ENCODE assay signal across 9 cellular contexts in the genomic region with DNA sequence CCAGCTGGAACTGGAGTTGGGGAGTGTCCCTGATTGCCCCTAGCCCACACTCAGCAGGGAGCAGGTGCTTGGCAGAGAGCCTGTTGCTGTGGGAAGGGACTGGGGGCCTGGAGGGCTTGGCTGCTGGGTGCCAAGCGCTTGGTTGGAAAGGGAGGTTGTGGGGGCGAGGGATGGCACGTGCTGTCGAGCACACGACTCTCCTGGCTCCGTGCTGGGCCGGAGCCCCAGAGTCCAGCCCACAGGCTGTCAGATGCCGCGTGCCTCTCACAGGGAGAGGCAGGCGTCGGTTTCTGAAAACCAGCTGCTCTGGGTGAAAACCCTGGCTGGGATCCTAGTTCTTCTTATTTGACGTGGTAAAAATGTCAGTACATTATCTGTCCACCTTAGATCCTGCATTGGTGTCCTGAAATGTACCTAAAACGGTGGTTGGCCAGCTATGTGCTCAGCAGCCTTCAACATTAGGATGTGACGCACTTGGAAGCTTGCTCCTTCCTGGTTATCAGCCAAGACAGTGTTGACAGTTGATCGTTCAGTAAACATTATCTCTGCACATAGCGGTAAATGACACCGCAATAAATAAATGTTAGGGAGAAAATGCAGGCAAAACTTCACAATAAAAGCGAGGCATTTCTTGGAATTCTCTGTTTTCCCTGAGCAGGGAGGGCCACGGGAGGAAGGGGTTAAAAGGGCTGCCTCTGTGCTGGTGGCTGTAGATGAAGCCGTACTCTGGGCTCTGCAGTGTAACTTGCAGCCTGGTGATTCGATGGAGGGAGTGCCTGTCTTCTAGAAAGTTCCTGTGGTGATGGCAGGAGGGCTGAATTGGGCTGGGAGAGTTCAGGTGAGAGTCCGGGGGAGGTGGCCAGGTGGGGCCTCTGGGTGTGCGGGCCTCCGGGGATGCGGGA. TPM values are rescaled to one million over a fixed set of nuclear protein-coding genes. Genes with fewer than 3 reads are reported as not detected.
DNase-seq lines count a peak whose midpoint lies in the region; ATAC-seq and TF ChIP-seq lines count a peak whose summit lies in the region.
"Had no signal": no experiment of that assay in that cellular context is flagged by ENCODE, and none has a peak within 500 bp of the region (broad histone marks: within the 10 kb centered on the region; RNA-seq: fewer than 3 reads in every experiment).

No MANE protein-coding gene starts in this region.

- H2AFZ ChIP-seq in GM23338 = no peak overlapping the region

- no peaks in the 10 kb centered on the region for H3K4me1 ChIP-seq in GM23338 (ENCODE audit: insufficient read depth)
- peaks cover 24 to 92% (median 72%) of the 10 kb centered on the region in 12 donors for H3K4me1 ChIP-seq in heart left ventricle

- H3K27me3 ChIP-seq in GM23338 (ENCODE audit: insufficient read depth) (no peaks in the 10 kb centered on the region), heart left ventricle (no peaks in the 10 kb centered on the region)

- DNase-seq in GM23338 (ENCODE audit: low spot score) (no peak), SHP77 treated with DMSO at 0.1 percent for 48 hours (lab: John Stamatoyannopoulos, UW) (peak; percentile 95), heart left ventricle (peak in 4 of 5 donors; percentile 66 to 88 (median 74)), SKM-1 treated with dmso at 0.1 percent for 144 hours (lab: John Stamatoyannopoulos, UW; ENCODE audit: unreplicated experiment) (no peak), posterior vena cava (ENCODE audit: low spot score) (no peak), AML-193 (lab: John Stamatoyannopoulos, UW) (no peak)

- WGBS in heart left ventricle, 4 donors = 6 to 13% (median 12%) methylated on average over 22 to 25 of the region's 25 CpGs

- H3K79me2 ChIP-seq in GM23338 (replicated peaks; ENCODE audit: insufficient read depth) = no peaks in the 10 kb centered on the region

- no peaks in the 10 kb centered on the region for H3K9me3 ChIP-seq in heart left ventricle

- H3K9me3 Mint-ChIP-seq in GM23338 = no peaks in the 10 kb centered on the region
- H3K9me3 Mint-ChIP-seq in stimulated activated memory B cell treated with anti-CD40 and anti-IgM and Interleukin-4, amounts not matched to agents 10 μg/mL and 1 μg/mL and 100 μg/mL, for 72 hours = peaks cover 8% of the 10 kb centered on the region

- H3K36me3 Mint-ChIP-seq in GM23338 (ENCODE audit: low read depth) = no peaks in the 10 kb centered on the region; the same call in 2 of the 3 replicates
- H3K36me3 Mint-ChIP-seq in stimulated activated memory B cell treated with anti-CD40 and anti-IgM and Interleukin-4, amounts not matched to agents 10 μg/mL and 1 μg/mL and 100 μg/mL, for 72 hours = peaks cover 36% of the 10 kb centered on the region

- H3K27me3 Mint-ChIP-seq in GM23338 (ENCODE audit: insufficient read depth, low read depth, poor library complexity) = peaks cover 11% of the 10 kb centered on the region
- no peaks in the 10 kb centered on the region for H3K27me3 Mint-ChIP-seq in stimulated activated memory B cell treated with anti-CD40 and anti-IgM and Interleukin-4, amounts not matched to agents 10 μg/mL and 1 μg/mL and 100 μg/mL, for 72 hours
- H3K27me3 Mint-ChIP-seq: stimulated activated naive CD8-positive, alpha-beta T cell treated with anti-CD3 and anti-CD28 coated beads, Interleukin-15, Interleukin-2, amounts not matched to agents 100 ng/mL and 50 ng/mL, for 24 hours had no signal

- no peaks in the 10 kb centered on the region for H3F3A ChIP-seq in GM23338 (replicated peaks; ENCODE audit: low read depth)

- H3K27ac ChIP-seq in GM23338 (ENCODE audit: low read depth) (no peak overlapping the region), heart left ventricle (peak overlapping the region; percentile 75 to 98 (median 90))

- H3K27ac Mint-ChIP-seq in GM23338 = peak overlapping the region; percentile 51
- peak overlapping the region; percentile 58 for H3K27ac Mint-ChIP-seq in stimulated activated memory B cell treated with anti-CD40 and anti-IgM and Interleukin-4, amounts not matched to agents 10 μg/mL and 1 μg/mL and 100 μg/mL, for 72 hours

- TF ChIP-seq CTCF in GM23338 (conservative IDR thresholded peaks at IDR 0.05; ENCODE audit: low read depth in 2 of 2) = no peak
- TF ChIP-seq CTCF in heart left ventricle (IDR thresholded peaks at IDR 0.05) = no peak

- peaks cover 13% of the 10 kb centered on the region for H3K4me1 Mint-ChIP-seq in GM23338
- H3K4me1 Mint-ChIP-seq in stimulated activated memory B cell treated with anti-CD40 and anti-IgM and Interleukin-4, amounts not matched to agents 10 μg/mL and 1 μg/mL and 100 μg/mL, for 72 hours = peaks cover 58% of the 10 kb centered on the region

- H3K36me3 ChIP-seq in GM23338 (ENCODE audit: insufficient read depth) = no peaks in the 10 kb centered on the region
- no peaks in the 10 kb centered on the region for H3K36me3 ChIP-seq in heart left ventricle

- H3K9me2 ChIP-seq in GM23338 (ENCODE audit: insufficient read depth) = 0 out of 2 replicates have a peak, but pooled peaks cover 8% of the 10 kb centered on the region

- TF ChIP-seq POLR2A in heart left ventricle (IDR thresholded peaks at IDR 0.05) = no peak

- H3K4me3 ChIP-seq in GM23338 (no peak overlapping the region), heart left ventricle (no peak overlapping the region)

- H3K4me3 Mint-ChIP-seq in GM23338 = no peak overlapping the region
- no peak overlapping the region for H3K4me3 Mint-ChIP-seq in stimulated activated memory B cell treated with anti-CD40 and anti-IgM and Interleukin-4, amounts not matched to agents 10 μg/mL and 1 μg/mL and 100 μg/mL, for 72 hours
- H3K4me3 Mint-ChIP-seq: stimulated activated naive CD8-positive, alpha-beta T cell treated with anti-CD3 and anti-CD28 coated beads, Interleukin-15, Interleukin-2, amounts not matched to agents 100 ng/mL and 50 ng/mL, for 24 hours had no signal

- no peak overlapping the region for H3K4me2 ChIP-seq in GM23338

- no peaks in the 10 kb centered on the region for H4K20me1 ChIP-seq in GM23338 (replicated peaks; ENCODE audit: insufficient read depth)

- intact Hi-C loops in heart left ventricle (cut with DNase I) = loop anchor here in 5 of 10 donors (2.0 to 5.0 kb wide), 4 partner anchors 32 to 72 kb away; no protein-coding TSS in a partner anchor
- intact Hi-C loops in posterior vena cava (cut with DNase I) = loop anchor here in 1 of 2 donors (10.0 kb wide), 1 partner anchor 85 kb away; no protein-coding TSS in a partner anchor

- no peak for ATAC-seq in GM23338
- peak; percentile 69 to 79 (median 76) for ATAC-seq in heart left ventricle
- ATAC-seq in stimulated activated memory B cell treated with anti-CD40 and anti-IgM and Interleukin-4, amounts not matched to agents 10 μg/mL and 1 μg/mL and 100 μg/mL, for 72 hours = no peak
- no peak for ATAC-seq in GM21526 (IDR thresholded peaks at IDR 0.05; ENCODE audit: low FRiP score, unreplicated experiment)

TF ChIP-seq in GM23338, 12 proteins besides CTCF, POLR2A, EP300 and RAD21 (continues in another document):
- TF ChIP-seq POLR2AphosphoS5 (IDR thresholded peaks at IDR 0.05; ENCODE audit: low read depth) (no peak), NANOG (IDR thresholded peaks at IDR 0.05; ENCODE audit: borderline replicate concordance) (no peak), JUNB (IDR thresholded peaks at IDR 0.05; ENCODE audit: unreplicated experiment) (no peak), ZNF331 (CRISPR knock-in tag; IDR thresholded peaks at IDR 0.05; ENCODE audit: low read depth) (no peak), EZH2 (IDR thresholded peaks at IDR 0.05; ENCODE audit: low read depth, unreplicated experiment) (no peak)
- TF ChIP-seq, protein P1, sequence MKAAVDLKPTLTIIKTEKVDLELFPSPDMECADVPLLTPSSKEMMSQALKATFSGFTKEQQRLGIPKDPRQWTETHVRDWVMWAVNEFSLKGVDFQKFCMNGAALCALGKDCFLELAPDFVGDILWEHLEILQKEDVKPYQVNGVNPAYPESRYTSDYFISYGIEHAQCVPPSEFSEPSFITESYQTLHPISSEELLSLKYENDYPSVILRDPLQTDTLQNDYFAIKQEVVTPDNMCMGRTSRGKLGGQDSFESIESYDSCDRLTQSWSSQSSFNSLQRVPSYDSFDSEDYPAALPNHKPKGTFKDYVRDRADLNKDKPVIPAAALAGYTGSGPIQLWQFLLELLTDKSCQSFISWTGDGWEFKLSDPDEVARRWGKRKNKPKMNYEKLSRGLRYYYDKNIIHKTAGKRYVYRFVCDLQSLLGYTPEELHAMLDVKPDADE (IDR thresholded peaks at IDR 0.05) = no peak
- TF ChIP-seq, protein P2, sequence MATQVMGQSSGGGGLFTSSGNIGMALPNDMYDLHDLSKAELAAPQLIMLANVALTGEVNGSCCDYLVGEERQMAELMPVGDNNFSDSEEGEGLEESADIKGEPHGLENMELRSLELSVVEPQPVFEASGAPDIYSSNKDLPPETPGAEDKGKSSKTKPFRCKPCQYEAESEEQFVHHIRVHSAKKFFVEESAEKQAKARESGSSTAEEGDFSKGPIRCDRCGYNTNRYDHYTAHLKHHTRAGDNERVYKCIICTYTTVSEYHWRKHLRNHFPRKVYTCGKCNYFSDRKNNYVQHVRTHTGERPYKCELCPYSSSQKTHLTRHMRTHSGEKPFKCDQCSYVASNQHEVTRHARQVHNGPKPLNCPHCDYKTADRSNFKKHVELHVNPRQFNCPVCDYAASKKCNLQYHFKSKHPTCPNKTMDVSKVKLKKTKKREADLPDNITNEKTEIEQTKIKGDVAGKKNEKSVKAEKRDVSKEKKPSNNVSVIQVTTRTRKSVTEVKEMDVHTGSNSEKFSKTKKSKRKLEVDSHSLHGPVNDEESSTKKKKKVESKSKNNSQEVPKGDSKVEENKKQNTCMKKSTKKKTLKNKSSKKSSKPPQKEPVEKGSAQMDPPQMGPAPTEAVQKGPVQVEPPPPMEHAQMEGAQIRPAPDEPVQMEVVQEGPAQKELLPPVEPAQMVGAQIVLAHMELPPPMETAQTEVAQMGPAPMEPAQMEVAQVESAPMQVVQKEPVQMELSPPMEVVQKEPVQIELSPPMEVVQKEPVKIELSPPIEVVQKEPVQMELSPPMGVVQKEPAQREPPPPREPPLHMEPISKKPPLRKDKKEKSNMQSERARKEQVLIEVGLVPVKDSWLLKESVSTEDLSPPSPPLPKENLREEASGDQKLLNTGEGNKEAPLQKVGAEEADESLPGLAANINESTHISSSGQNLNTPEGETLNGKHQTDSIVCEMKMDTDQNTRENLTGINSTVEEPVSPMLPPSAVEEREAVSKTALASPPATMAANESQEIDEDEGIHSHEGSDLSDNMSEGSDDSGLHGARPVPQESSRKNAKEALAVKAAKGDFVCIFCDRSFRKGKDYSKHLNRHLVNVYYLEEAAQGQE (IDR thresholded peaks at IDR 0.05; ENCODE audit: unreplicated experiment) = no peak

RNA-seq across cellular contexts. Expression of a gene that starts 29.2 kb away (rescaled TPM):
- total RNA-seq in GM23338 (2014; rRNA removed; shearing (Covaris generic)) = 19.7 and 81.8 TPM in 2 replicates
- polyA plus RNA-seq in GM23338 (2016; fragmentation: Nextera tagmentation; extraction: Ambion mirVana) = 2.7 and 3.1 TPM in 2 replicates
- 100 to 1,000 TPM in 2 of 9 donors, 10 to 100 TPM in 7; 31.2 to 122 (median 72.5) TPM for total RNA-seq in heart left ventricle
- polyA plus RNA-seq in heart left ventricle = 10 to 100 TPM; 22.4 to 53.2 TPM
- total RNA-seq in posterior vena cava = 10 to 100 TPM; 15.9 to 18.6 TPM

Comparison
In these comparisons a context has a peak if more than half of its experiments do, and no peak if none do; other contexts are left out.
1. ATAC-seq: peak in heart left ventricle (4 of 4); none in GM23338 (single experiment), stimulated activated memory B cell treated with anti-CD40 and anti-IgM and Interleukin-4, amounts not matched to agents 10 μg/mL and 1 μg/mL and 100 μg/mL, for 72 hours (single experiment) and GM21526 (single experiment).
2. DNase-seq: peak in SHP77 treated with DMSO at 0.1 percent for 48 hours (single experiment) and heart left ventricle (4 of 5); none in GM23338 (single experiment), SKM-1 treated with dmso at 0.1 percent for 144 hours (single experiment), posterior vena cava (single experiment) and AML-193 (0 of 2).